ENCODE assay signal across 11 cellular contexts in the genomic region with DNA sequence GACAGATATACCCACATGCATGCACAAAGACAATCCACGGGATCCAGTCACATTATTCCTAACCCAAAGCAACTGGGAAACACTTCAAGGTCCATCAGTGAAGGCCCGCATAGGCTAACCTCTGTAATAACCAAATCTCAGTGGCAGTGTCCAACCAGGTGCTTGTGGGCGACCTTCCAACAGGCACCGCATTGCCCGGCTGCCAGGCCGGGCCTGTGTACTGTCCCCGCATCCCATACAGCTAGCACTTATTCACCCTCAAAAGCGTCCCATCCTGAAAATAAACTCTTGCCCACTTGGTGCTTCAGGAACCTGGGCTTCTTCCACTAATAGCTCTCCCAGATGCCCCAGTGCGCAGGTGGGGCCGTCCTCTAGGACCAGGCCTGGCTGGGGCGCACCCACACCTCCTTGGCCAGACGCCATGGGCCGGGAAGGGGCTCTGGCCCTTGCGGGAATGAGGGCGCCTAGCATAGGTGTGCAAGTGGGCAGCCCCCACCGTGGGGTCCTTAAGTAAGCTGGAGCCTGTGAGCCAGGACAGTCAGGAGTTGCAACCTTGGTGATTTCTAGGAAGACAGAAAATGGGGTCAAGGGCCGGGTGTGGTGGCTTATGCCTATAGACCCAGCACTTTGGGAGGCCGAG. TPM values are rescaled to one million over a fixed set of nuclear protein-coding genes. Genes with fewer than 3 reads are reported as not detected.
DNase-seq lines count a peak whose midpoint lies in the region; ATAC-seq and TF ChIP-seq lines count a peak whose summit lies in the region.
"Had no signal": no experiment of that assay in that cellular context is flagged by ENCODE, and none has a peak within 500 bp of the region (broad histone marks: within the 10 kb centered on the region; RNA-seq: fewer than 3 reads in every experiment).

No MANE protein-coding gene starts in this region.

- no peaks in the 10 kb centered on the region for H3K36me3 ChIP-seq in right atrium auricular region
- no peaks in the 10 kb centered on the region for H3K36me3 ChIP-seq in upper lobe of right lung
- no peaks in the 10 kb centered on the region for H3K36me3 ChIP-seq in HAP-1 (replicated peaks)

- H3K4me1 Mint-ChIP-seq in activated T-helper 17 cell treated with anti-CD3 and anti-CD28 coated beads, Interleukin-2, amount 50 U/mL, for 72 hours = peaks cover 20% of the 10 kb centered on the region
- peaks cover 34 to 38% of the 10 kb centered on the region in 2 donors for H3K4me1 Mint-ChIP-seq in natural killer cell

- H3K9me3 ChIP-seq in right atrium auricular region (no peaks in the 10 kb centered on the region), upper lobe of right lung (no peaks in the 10 kb centered on the region), HAP-1 (no peaks in the 10 kb centered on the region)

- in situ Hi-C loops in HAP-1 (cut with MboI; ENCODE audit: low sequenced_read_pairs) = no loop called here

- peak overlapping the region; percentile 82 for H3K4me3 Mint-ChIP-seq in activated T-helper 17 cell treated with anti-CD3 and anti-CD28 coated beads, Interleukin-2, amount 50 U/mL, for 72 hours
- peak overlapping the region; percentile 94 for H3K4me3 Mint-ChIP-seq in natural killer cell

- H3K4me1 ChIP-seq in right atrium auricular region (peaks cover 0 to 60% of the 10 kb centered on the region in 2 donors), upper lobe of right lung (peaks cover 11% of the 10 kb centered on the region), HAP-1 (peaks cover 7% of the 10 kb centered on the region)

- no peak overlapping the region for H3K4me3 ChIP-seq in right atrium auricular region
- peak overlapping the region; percentile 92 for H3K4me3 ChIP-seq in upper lobe of right lung
- H3K4me3 ChIP-seq in HAP-1 = no peak overlapping the region

- ATAC-seq in Right ventricle myocardium superior (ENCODE audit: poor library complexity) (no peak), natural killer cell (no peak), upper lobe of right lung (no peak), esophagus mucosa (no peak), GM18909 (IDR thresholded peaks at IDR 0.05; ENCODE audit: poor library complexity, unreplicated experiment) (no peak)
- no peak for ATAC-seq in activated T-helper 17 cell treated with anti-CD3 and anti-CD28 coated beads, Interleukin-2, amount 50 U/mL, for 72 hours (replicated peaks)

- H3K27ac ChIP-seq in right atrium auricular region (peak overlapping the region; percentile 95 to 98), upper lobe of right lung (no peak overlapping the region)

- H3K36me3 Mint-ChIP-seq in activated T-helper 17 cell treated with anti-CD3 and anti-CD28 coated beads, Interleukin-2, amount 50 U/mL, for 72 hours (ENCODE audit: low read depth) = peaks cover 5% of the 10 kb centered on the region
- no peaks in the 10 kb centered on the region for H3K36me3 Mint-ChIP-seq in natural killer cell

- no peak for DNase-seq in right atrium auricular region (ENCODE audit: low spot score)
- no peak for DNase-seq in Right ventricle myocardium superior
- DNase-seq in natural killer cell = no peak
- DNase-seq in upper lobe of right lung = no peak
- no peak for DNase-seq in HAP-1 (ENCODE audit: low spot score in 2 of 2)
- DNase-seq: activated CD4-positive, CD25-positive, alpha-beta regulatory T cell treated with anti-CD3 and anti-CD28 coated beads, Interleukin-2, amount 50 U/mL, for 72 hours; DMS153; OCI-M1 had no signal

- no peaks in the 10 kb centered on the region for H3K27me3 Mint-ChIP-seq in activated T-helper 17 cell treated with anti-CD3 and anti-CD28 coated beads, Interleukin-2, amount 50 U/mL, for 72 hours
- peaks cover 0 to 7% of the 10 kb centered on the region in 2 donors for H3K27me3 Mint-ChIP-seq in natural killer cell (ENCODE audit: low read depth in 2 of 2)

- intact Hi-C loops in Right ventricle myocardium superior (cut with DNase I) = loop anchor here (5.0 kb wide), 1 partner anchor 202 kb away; a partner anchor contains a TSS
- intact Hi-C loops in natural killer cell (cut with micrococcal nuclease) = no loop called here
- intact Hi-C loops in upper lobe of right lung (cut with DNase I) = no loop called here

- H3K9me3 Mint-ChIP-seq in activated T-helper 17 cell treated with anti-CD3 and anti-CD28 coated beads, Interleukin-2, amount 50 U/mL, for 72 hours = no peaks in the 10 kb centered on the region
- no peaks in the 10 kb centered on the region for H3K9me3 Mint-ChIP-seq in natural killer cell

- H3K27ac Mint-ChIP-seq in activated T-helper 17 cell treated with anti-CD3 and anti-CD28 coated beads, Interleukin-2, amount 50 U/mL, for 72 hours = peak overlapping the region; percentile 92
- H3K27ac Mint-ChIP-seq in natural killer cell = peak overlapping the region; percentile 79 to 89

- TF ChIP-seq CTCF in right atrium auricular region (IDR thresholded peaks at IDR 0.05) (no peak), natural killer cell (IDR thresholded peaks at IDR 0.05) (no peak), upper lobe of right lung (IDR thresholded peaks at IDR 0.05) (no peak)

- no peaks in the 10 kb centered on the region for H3K27me3 ChIP-seq in right atrium auricular region
- H3K27me3 ChIP-seq in upper lobe of right lung = no peaks in the 10 kb centered on the region
- no peaks in the 10 kb centered on the region for H3K27me3 ChIP-seq in HAP-1 (ENCODE audit: low read depth)

RNA-seq across cellular contexts. Expression of a gene that starts 1.1 kb away (rescaled TPM):
- total RNA-seq in right atrium auricular region (100 to 1,000 TPM in 1 of 2 donors, 10 to 100 TPM in 1; 75.9 to 116 TPM), Right ventricle myocardium superior (118 TPM), natural killer cell (10 to 100 TPM; 36.4 to 43.1 (median 41.4) TPM), upper lobe of right lung (75.6 TPM), esophagus mucosa (27.3 TPM)
- 10 to 100 TPM; 40.0 to 46.2 TPM for total RNA-seq in activated T-helper 17 cell treated with anti-CD3 and anti-CD28 coated beads, Interleukin-2, amount 50 U/mL, for 72 hours

RNA-seq across cellular contexts. Expression of a gene that starts 53.4 kb away (rescaled TPM):
- 100 to 1,000 TPM; 145 to 174 TPM for total RNA-seq in right atrium auricular region
- 170 TPM for total RNA-seq in Right ventricle myocardium superior
- total RNA-seq in activated T-helper 17 cell treated with anti-CD3 and anti-CD28 coated beads, Interleukin-2, amount 50 U/mL, for 72 hours = 10 to 100 TPM; 15.4 to 27.0 TPM
- total RNA-seq in natural killer cell = 10 to 100 TPM; 39.4 to 55.4 (median 47.0) TPM
- total RNA-seq in upper lobe of right lung = 61.1 TPM
- 63.1 TPM for total RNA-seq in esophagus mucosa
